ENCODE assay signal across 16 cellular contexts in genomic region chr7:55903985-55904759, GRCh38. TPM values are rescaled to one million over a fixed set of nuclear protein-coding genes. Genes with fewer than 3 reads are reported as not detected.
DNase-seq lines count a peak whose midpoint lies in the region; ATAC-seq, FAIRE-seq and TF ChIP-seq lines count a peak whose summit lies in the region.
"Had no signal": no experiment of that assay in that cellular context is flagged by ENCODE, and none has a peak within 500 bp of the region (broad histone marks: within the 10 kb centered on the region; RNA-seq: fewer than 3 reads in every experiment).

No MANE protein-coding gene starts in this region.

- no peak for TF ChIP-seq CTCF in GM12865 (IDR thresholded peaks at IDR 0.05; ENCODE audit: insufficient read depth, low read depth, low read length, missing control alignments)

- DNase-seq in GM12865 (ENCODE audit: low read depth): peak; percentile 57
- no peak for DNase-seq in NCI-H1048 (lab: John Stamatoyannopoulos, UW)
- no peak for DNase-seq in T1000 (lab: John Stamatoyannopoulos, UW)
- no peak for DNase-seq in frontal cortex (ENCODE audit: low spot score in 2 of 2)
- DNase-seq in NCI-H82 (lab: John Stamatoyannopoulos, UW): no peak
- DNase-seq: effector CD4-positive, alpha-beta T cell; heart left ventricle; NCI-H524; right cardiac atrium; T-helper 1 cell; upper lobe of right lung had no signal

- no peak overlapping the region for H3K4me3 ChIP-seq in GM12865 (ENCODE audit: low read depth, low read length)
- H3K4me3 ChIP-seq: heart left ventricle, upper lobe of right lung had no signal

- ATAC-seq in GM19328 (IDR thresholded peaks at IDR 0.05; ENCODE audit: unreplicated experiment) (peak; percentile 86), HG02759 (IDR thresholded peaks at IDR 0.05; ENCODE audit: unreplicated experiment) (peak; percentile 76), HG03457 (IDR thresholded peaks at IDR 0.05; ENCODE audit: unreplicated experiment) (peak; percentile 94)
- ATAC-seq: heart left ventricle, right cardiac atrium, upper lobe of right lung had no signal

- FAIRE-seq in frontal cortex (lab: Jason Lieb, UNC): no peak

RNA-seq across cellular contexts. Expression of gene ZNF713, which starts 16.9 kb away (rescaled TPM):
- total RNA-seq in frontal cortex: 50.1 TPM

RNA-seq across cellular contexts. Expression of gene SEPTIN14, which starts 41.6 kb away (rescaled TPM):
- total RNA-seq in frontal cortex: under 0.01 TPM
- total RNA-seq: G401, heart left ventricle, mononuclear cell, right cardiac atrium, upper lobe of right lung had no signal

RNA-seq across cellular contexts. Expression of gene MRPS17, which starts 47.5 kb away (rescaled TPM):
- total RNA-seq in frontal cortex: 33.4 TPM
